9 cellular contexts compared by ENCODE assay signal in the genomic region with DNA sequence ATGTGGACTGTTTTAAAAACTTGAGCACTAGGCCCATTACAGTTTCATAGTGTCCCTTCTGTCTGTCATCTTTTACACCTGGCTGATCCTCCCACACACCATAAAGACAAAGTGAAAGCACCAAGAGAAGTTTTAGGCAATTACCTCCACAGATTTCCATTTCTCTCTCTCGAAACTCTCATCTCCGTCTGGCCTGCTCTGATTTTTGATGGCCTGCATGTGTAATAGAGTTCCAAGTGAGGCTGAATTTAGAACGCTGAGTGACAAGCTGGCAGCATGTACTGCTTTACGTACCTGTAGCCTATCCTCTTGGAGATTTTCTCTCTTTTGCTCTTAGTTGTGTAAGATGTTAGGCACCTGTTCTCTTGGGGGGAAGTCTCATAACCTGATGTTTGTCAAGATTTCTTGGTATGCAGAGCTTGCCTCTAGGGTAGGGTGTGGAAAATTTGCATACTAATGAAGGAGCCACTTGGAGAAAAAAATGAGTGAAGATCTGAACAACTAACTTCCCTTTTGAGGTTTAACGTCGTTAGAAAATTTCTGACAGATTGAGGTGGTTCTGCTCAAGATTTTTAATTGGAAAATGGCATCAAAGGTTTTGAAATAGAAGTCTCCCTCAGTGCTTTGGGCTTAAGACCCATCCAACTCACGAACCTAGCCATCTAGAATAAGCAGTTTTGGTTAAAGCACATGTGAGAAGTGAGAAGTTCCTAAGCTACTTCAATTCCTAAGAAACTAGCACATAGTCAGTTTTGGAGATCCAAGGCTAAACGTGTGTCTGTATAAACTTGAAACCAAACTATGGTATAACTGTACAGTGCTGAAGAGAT. TPM values are rescaled to one million over a fixed set of nuclear protein-coding genes. Genes with fewer than 3 reads are reported as not detected.
DNase-seq lines count a peak whose midpoint lies in the region; ATAC-seq and TF ChIP-seq lines count a peak whose summit lies in the region.
"Had no signal": no experiment of that assay in that cellular context is flagged by ENCODE, and none has a peak within 500 bp of the region (broad histone marks: within the 10 kb centered on the region; RNA-seq: fewer than 3 reads in every experiment).

No MANE protein-coding gene starts in this region.

- H3K36me3 ChIP-seq in neuronal stem cell (replicated peaks in 1 of 2; ENCODE audit: control insufficient read depth in 2 of 2, insufficient read depth in 2 of 2, low read length in 2 of 2) (no peaks in the 10 kb centered on the region), tibial nerve (no peaks in the 10 kb centered on the region)

- CTCF ChIA-PET in activated CD8-positive, alpha-beta T cell treated with anti-CD3 and anti-CD28 coated beads, Interleukin-2, amount 10 ng/mL, durations not matched to agents 7 days and 5 days (lab: Charles Lee) = no interaction called here
- CTCF ChIA-PET in HEK293T (lab: Yijun Ruan, JAX) = no interaction called here

- H2BK5ac ChIP-seq in neuronal stem cell (ENCODE audit: low read length) = no peak overlapping the region

- H3K36me3 Mint-ChIP-seq in activated CD8-positive, alpha-beta T cell treated with anti-CD3 and anti-CD28 coated beads, Interleukin-2, amount 10 ng/mL, durations not matched to agents 7 days and 5 days (ENCODE audit: low read depth) = no peaks in the 10 kb centered on the region

- H4K91ac ChIP-seq in neuronal stem cell (ENCODE audit: low read depth, low read length, poor library complexity) = no peak overlapping the region

- H3K9me3 ChIP-seq in neuronal stem cell (replicated peaks in 1 of 2; ENCODE audit: control insufficient read depth in 2 of 2, insufficient read depth in 1 of 2, low read depth in 1 of 2, low read length in 2 of 2) (no peaks in the 10 kb centered on the region), tibial nerve (peaks cover 0 to 13% (median 0%) of the 10 kb centered on the region in 4 donors)

- H3K9me3 Mint-ChIP-seq in activated CD8-positive, alpha-beta T cell treated with anti-CD3 and anti-CD28 coated beads, Interleukin-2, amount 10 ng/mL, durations not matched to agents 7 days and 5 days (ENCODE audit: insufficient read depth) = peaks cover 6% of the 10 kb centered on the region

- H3K4ac ChIP-seq in neuronal stem cell (ENCODE audit: low read length) = no peak overlapping the region

- WGBS in lower leg skin, 2 donors = 48 to 58% methylated on average over 8 of the region's 8 CpGs
- no CpG with 5 or more reads among the region's 8 CpGs for WGBS in neuronal stem cell (ENCODE audit: extremely low coverage in 2 of 2, insufficient read length in 2 of 2, insufficient replicate concordance in 1 of 2), 2 donors
- WGBS in tibial nerve, 2 donors = 70 to 77% methylated on average over 8 of the region's 8 CpGs

- H2AK5ac ChIP-seq in neuronal stem cell (ENCODE audit: low read depth, low read length) = no peak overlapping the region

- no peak for TF ChIP-seq POLR2A in lower leg skin (IDR thresholded peaks at IDR 0.05)
- no peak for TF ChIP-seq POLR2A in tibial nerve (IDR thresholded peaks at IDR 0.05)

- H3K4me3 ChIP-seq in lower leg skin (ENCODE audit: low read depth, poor library complexity, severe bottlenecking) (no peak overlapping the region), neuronal stem cell (ENCODE audit: low read length in 2 of 2) (no peak overlapping the region), tibial nerve (no peak overlapping the region)

- peaks cover 3% of the 10 kb centered on the region for H3K27me3 Mint-ChIP-seq in activated CD8-positive, alpha-beta T cell treated with anti-CD3 and anti-CD28 coated beads, Interleukin-2, amount 10 ng/mL, durations not matched to agents 7 days and 5 days (ENCODE audit: low read depth)

- no peak overlapping the region for H3K23ac ChIP-seq in neuronal stem cell (ENCODE audit: low read depth, low read length, poor library complexity)

- H2BK12ac ChIP-seq in neuronal stem cell (ENCODE audit: low read length) = no peak overlapping the region

- intact Hi-C loops in lower leg skin (cut with DNase I; ENCODE audit: low total_unique reads) = no loop called here

- no peaks in the 10 kb centered on the region for H3K27me3 ChIP-seq in neuronal stem cell (ENCODE audit: control insufficient read depth in 3 of 3, insufficient read depth in 3 of 3, low read depth in 1 of 3, low read length in 3 of 3)
- no peaks in the 10 kb centered on the region for H3K27me3 ChIP-seq in tibial nerve

- no peak overlapping the region for H3K9ac ChIP-seq in neuronal stem cell (ENCODE audit: low read depth, low read length, poor library complexity)

- DNase-seq in GM13976 (ENCODE audit: low spot score) (peak; percentile 73), GM20000 (ENCODE audit: low spot score) (peak; percentile 57), lower leg skin (ENCODE audit: low spot score in 2 of 2) (no peak), HEK293T (ENCODE audit: extremely low spot score) (no peak), neuronal stem cell (ENCODE audit: low spot score) (no peak), tibial nerve (ENCODE audit: low spot score in 2 of 2) (no peak)
- no peak for DNase-seq in activated CD8-positive, alpha-beta T cell treated with anti-CD3 and anti-CD28 coated beads, Interleukin-2, amount 10 ng/mL, durations not matched to agents 7 days and 5 days

- TF ChIP-seq CTCF in GM13976 (IDR thresholded peaks at IDR 0.05; ENCODE audit: borderline replicate concordance, control extremely low read depth, extremely low read depth, insufficient read depth, missing control alignments) (no peak), GM20000 (IDR thresholded peaks at IDR 0.05; ENCODE audit: extremely low read depth, missing control alignments) (no peak), lower leg skin (IDR thresholded peaks at IDR 0.05) (no peak), tibial nerve (IDR thresholded peaks at IDR 0.05) (no peak)

- no peak overlapping the region for H2AFZ ChIP-seq in neuronal stem cell (ENCODE audit: low read length)

- no peak for TF ChIP-seq EP300 in tibial nerve (IDR thresholded peaks at IDR 0.05)

- no peak overlapping the region for H2BK15ac ChIP-seq in neuronal stem cell (ENCODE audit: low read length)

- H3K14ac ChIP-seq in neuronal stem cell (ENCODE audit: low read length) = no peak overlapping the region

- H3K27ac ChIP-seq in neuronal stem cell (replicated peaks; ENCODE audit: low read length) (no peak overlapping the region), tibial nerve (no peak overlapping the region)
- H3K27ac ChIP-seq: RWPE1 had no signal

- H3K4me3 Mint-ChIP-seq in activated CD8-positive, alpha-beta T cell treated with anti-CD3 and anti-CD28 coated beads, Interleukin-2, amount 10 ng/mL, durations not matched to agents 7 days and 5 days = peak overlapping the region; percentile 10

- H4K8ac ChIP-seq in neuronal stem cell (ENCODE audit: low read depth, low read length) = no peak overlapping the region

- ATAC-seq in HG03342 (IDR thresholded peaks at IDR 0.05; ENCODE audit: unreplicated experiment) = peak; percentile 82
- no peak for ATAC-seq in activated CD8-positive, alpha-beta T cell treated with anti-CD3 and anti-CD28 coated beads, Interleukin-2, amount 10 ng/mL, durations not matched to agents 7 days and 5 days

- H3K4me2 ChIP-seq in neuronal stem cell (ENCODE audit: insufficient read depth, low read length, poor library complexity, severe bottlenecking) = no peak overlapping the region

- no peak overlapping the region for H2BK120ac ChIP-seq in neuronal stem cell (ENCODE audit: low read depth, low read length)

- H3K4me1 ChIP-seq in neuronal stem cell (ENCODE audit: control insufficient read depth in 2 of 2, insufficient read depth in 1 of 2, low read depth in 1 of 2, low read length in 2 of 2) (no peaks in the 10 kb centered on the region), tibial nerve (no peaks in the 10 kb centered on the region)

- no peak overlapping the region for H3K18ac ChIP-seq in neuronal stem cell (ENCODE audit: low read length)

- POLR2A ChIA-PET in activated CD8-positive, alpha-beta T cell treated with anti-CD3 and anti-CD28 coated beads, Interleukin-2, amount 10 ng/mL, durations not matched to agents 7 days and 5 days (lab: Charles Lee) = no interaction called here
- POLR2A ChIA-PET in HEK293T (lab: Yijun Ruan, JAX) = no interaction called here

- peaks cover 9% of the 10 kb centered on the region for H3K4me1 Mint-ChIP-seq in activated CD8-positive, alpha-beta T cell treated with anti-CD3 and anti-CD28 coated beads, Interleukin-2, amount 10 ng/mL, durations not matched to agents 7 days and 5 days (ENCODE audit: low read depth)

- in situ Hi-C loops in GM13976 (cut with MboI; ENCODE audit: low sequenced_read_pairs, unreplicated experiment) = no loop called here

- no peak overlapping the region for H3K27ac Mint-ChIP-seq in activated CD8-positive, alpha-beta T cell treated with anti-CD3 and anti-CD28 coated beads, Interleukin-2, amount 10 ng/mL, durations not matched to agents 7 days and 5 days

- H3K79me1 ChIP-seq in neuronal stem cell (ENCODE audit: low read depth, low read length) = no peaks in the 10 kb centered on the region

TF ChIP-seq in HEK293T, 16 proteins besides CTCF, POLR2A, EP300 and RAD21:
- TF ChIP-seq CTBP1 (IDR thresholded peaks at IDR 0.05; ENCODE audit: borderline replicate concordance) (no peak), SUZ12 (IDR thresholded peaks at IDR 0.05) (no peak), FOXA1 (IDR thresholded peaks at IDR 0.05) (no peak), ARNT (IDR thresholded peaks at IDR 0.05) (no peak), NFRKB (IDR thresholded peaks at IDR 0.05) (no peak)

RNA-seq across cellular contexts. Expression of a gene that starts 57.6 kb away (rescaled TPM):
- total RNA-seq in activated CD8-positive, alpha-beta T cell treated with anti-CD3 and anti-CD28 coated beads, Interleukin-2, amount 10 ng/mL, durations not matched to agents 7 days and 5 days = 10 to 100 TPM; 64.4 to 65.5 TPM
- 10 to 100 TPM; 24.1 to 29.2 (median 26.5) TPM for total RNA-seq in lower leg skin
- polyA plus RNA-seq in neuronal stem cell (2013, experiment 1 of 2) = 18.5 TPM
- polyA plus RNA-seq in neuronal stem cell (2013, experiment 2 of 2) = 17.8 TPM
- total RNA-seq in tibial nerve = 10 to 100 TPM; 40.5 to 61.4 (median 54.1) TPM

Comparison
In these comparisons a context has a peak if more than half of its experiments do, and no peak if none do; other contexts are left out.
1. DNase-seq: peak in GM13976 (single experiment) and GM20000 (single experiment); none in activated CD8-positive, alpha-beta T cell treated with anti-CD3 and anti-CD28 coated beads, Interleukin-2, amount 10 ng/mL, durations not matched to agents 7 days and 5 days (single experiment), lower leg skin (0 of 2), HEK293T (single experiment), neuronal stem cell (single experiment) and tibial nerve (0 of 2).